18 cellular contexts compared by ENCODE assay signal in the genomic region with DNA sequence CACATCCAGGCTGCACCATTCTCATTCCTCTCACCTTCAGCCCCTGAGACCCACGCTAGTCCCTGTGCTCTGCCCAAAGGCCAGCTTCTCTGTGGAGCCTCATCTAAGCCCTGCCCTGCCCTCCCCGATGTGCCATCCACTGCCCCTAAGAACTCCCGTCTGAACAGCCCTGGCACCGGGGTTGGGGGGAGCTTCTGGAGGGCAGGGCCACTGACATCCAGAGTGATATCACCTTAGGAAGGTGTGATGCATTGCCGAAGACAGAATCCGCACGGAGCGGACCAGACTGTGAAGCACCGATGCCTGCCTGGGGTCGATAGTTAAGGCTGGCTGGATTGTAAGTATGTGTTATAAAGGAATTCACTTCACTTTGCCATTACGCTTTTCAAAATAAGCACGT.
DNase-seq lines count a peak whose midpoint lies in the region; ATAC-seq and TF ChIP-seq lines count a peak whose summit lies in the region.
"Had no signal": no experiment of that assay in that cellular context is flagged by ENCODE, and none has a peak within 500 bp of the region (broad histone marks: within the 10 kb centered on the region; RNA-seq: fewer than 3 reads in every experiment).

No MANE protein-coding gene starts in this region.

- no peaks in the 10 kb centered on the region for H3K4me1 ChIP-seq in GM23338 (ENCODE audit: insufficient read depth)
- H3K4me1 ChIP-seq: A549, BLaER1 had no signal

- TF ChIP-seq CTCF in progenitor cell of endocrine pancreas (IDR thresholded peaks at IDR 0.05; ENCODE audit: unreplicated experiment), result no peak
- TF ChIP-seq CTCF in GM23338 (conservative IDR thresholded peaks at IDR 0.05; ENCODE audit: low read depth in 2 of 2), result no peak

- no peaks in the 10 kb centered on the region for H3F3A ChIP-seq in GM23338 (replicated peaks; ENCODE audit: low read depth)

- no peaks in the 10 kb centered on the region for H4K20me1 ChIP-seq in GM23338 (replicated peaks; ENCODE audit: insufficient read depth)
- H4K20me1 ChIP-seq: BLaER1 had no signal

- DNase-seq in DMS79 treated with DMSO at 0.1 percent for 48 hours (lab: John Stamatoyannopoulos, UW) (peak; percentile 37), DMS79 (lab: John Stamatoyannopoulos, UW) (no peak), mesenteric fat pad (ENCODE audit: low spot score) (peak; percentile 81), posterior vena cava (ENCODE audit: low spot score) (peak; percentile 74), progenitor cell of endocrine pancreas (ENCODE audit: low spot score, unreplicated experiment) (no peak), GM23338 (ENCODE audit: low spot score) (no peak)
- DNase-seq: AML-193; CD4-positive, alpha-beta memory T cell; DMS153; DND-41; EL; H9 had no signal

- H3K27me3 Mint-ChIP-seq in progenitor cell of endocrine pancreas (no peaks in the 10 kb centered on the region), GM23338 (ENCODE audit: insufficient read depth, low read depth, poor library complexity) (peaks cover 11% of the 10 kb centered on the region)

- H3K36me3 Mint-ChIP-seq in progenitor cell of endocrine pancreas (ENCODE audit: insufficient read depth), result no peaks in the 10 kb centered on the region
- H3K36me3 Mint-ChIP-seq in GM23338 (ENCODE audit: low read depth), result peaks cover 55% of the 10 kb centered on the region
- H3K36me3 Mint-ChIP-seq: CD14-positive monocyte; CD4-positive, alpha-beta memory T cell had no signal

- no peak overlapping the region for H3K27ac Mint-ChIP-seq in progenitor cell of endocrine pancreas
- H3K27ac Mint-ChIP-seq in GM23338, result no peak overlapping the region
- H3K27ac Mint-ChIP-seq: CD14-positive monocyte; CD4-positive, alpha-beta memory T cell had no signal

- H3K79me2 ChIP-seq in GM23338 (replicated peaks; ENCODE audit: insufficient read depth), result no peaks in the 10 kb centered on the region

- no peak overlapping the region for H3K4me3 Mint-ChIP-seq in progenitor cell of endocrine pancreas (ENCODE audit: low read depth)
- no peak overlapping the region for H3K4me3 Mint-ChIP-seq in GM23338
- H3K4me3 Mint-ChIP-seq: CD14-positive monocyte; CD4-positive, alpha-beta memory T cell; H9 had no signal

- H2AFZ ChIP-seq in GM23338, result no peak overlapping the region

- ATAC-seq in GM23338, result no peak
- no peak for ATAC-seq in HG02642 (IDR thresholded peaks at IDR 0.05; ENCODE audit: poor library complexity, unreplicated experiment)
- ATAC-seq: A549, GM12878 had no signal

- no peaks in the 10 kb centered on the region for H3K27me3 ChIP-seq in GM23338 (ENCODE audit: insufficient read depth)
- H3K27me3 ChIP-seq: BLaER1 had no signal

- H3K27ac ChIP-seq in GM23338 (ENCODE audit: low read depth), result no peak overlapping the region
- H3K27ac ChIP-seq: 22Rv1, A549, BLaER1 had no signal

- H3K9me2 ChIP-seq in GM23338 (ENCODE audit: insufficient read depth), result no peaks in the 10 kb centered on the region

- no peaks in the 10 kb centered on the region for H3K4me1 Mint-ChIP-seq in progenitor cell of endocrine pancreas (ENCODE audit: low read depth)
- no peaks in the 10 kb centered on the region for H3K4me1 Mint-ChIP-seq in GM23338
- H3K4me1 Mint-ChIP-seq: CD14-positive monocyte; CD4-positive, alpha-beta memory T cell; H9 had no signal

- H3K36me3 ChIP-seq in GM23338 (ENCODE audit: insufficient read depth), result no peaks in the 10 kb centered on the region
- H3K36me3 ChIP-seq: BLaER1 had no signal

- H3K4me2 ChIP-seq in GM23338, result no peak overlapping the region
- H3K4me2 ChIP-seq: A549, BLaER1 had no signal

- no peak overlapping the region for H3K4me3 ChIP-seq in GM23338
- H3K4me3 ChIP-seq: A549, BLaER1, GM12878 had no signal

- H3K9me3 Mint-ChIP-seq in progenitor cell of endocrine pancreas (ENCODE audit: low read depth) (no peaks in the 10 kb centered on the region), GM23338 (peaks cover 99% of the 10 kb centered on the region)

- intact Hi-C loops in posterior vena cava (cut with DNase I), result no loop called here

TF ChIP-seq in GM23338, 12 proteins besides CTCF, POLR2A, EP300 and RAD21 (continues in another document):
- TF ChIP-seq, protein P1, sequence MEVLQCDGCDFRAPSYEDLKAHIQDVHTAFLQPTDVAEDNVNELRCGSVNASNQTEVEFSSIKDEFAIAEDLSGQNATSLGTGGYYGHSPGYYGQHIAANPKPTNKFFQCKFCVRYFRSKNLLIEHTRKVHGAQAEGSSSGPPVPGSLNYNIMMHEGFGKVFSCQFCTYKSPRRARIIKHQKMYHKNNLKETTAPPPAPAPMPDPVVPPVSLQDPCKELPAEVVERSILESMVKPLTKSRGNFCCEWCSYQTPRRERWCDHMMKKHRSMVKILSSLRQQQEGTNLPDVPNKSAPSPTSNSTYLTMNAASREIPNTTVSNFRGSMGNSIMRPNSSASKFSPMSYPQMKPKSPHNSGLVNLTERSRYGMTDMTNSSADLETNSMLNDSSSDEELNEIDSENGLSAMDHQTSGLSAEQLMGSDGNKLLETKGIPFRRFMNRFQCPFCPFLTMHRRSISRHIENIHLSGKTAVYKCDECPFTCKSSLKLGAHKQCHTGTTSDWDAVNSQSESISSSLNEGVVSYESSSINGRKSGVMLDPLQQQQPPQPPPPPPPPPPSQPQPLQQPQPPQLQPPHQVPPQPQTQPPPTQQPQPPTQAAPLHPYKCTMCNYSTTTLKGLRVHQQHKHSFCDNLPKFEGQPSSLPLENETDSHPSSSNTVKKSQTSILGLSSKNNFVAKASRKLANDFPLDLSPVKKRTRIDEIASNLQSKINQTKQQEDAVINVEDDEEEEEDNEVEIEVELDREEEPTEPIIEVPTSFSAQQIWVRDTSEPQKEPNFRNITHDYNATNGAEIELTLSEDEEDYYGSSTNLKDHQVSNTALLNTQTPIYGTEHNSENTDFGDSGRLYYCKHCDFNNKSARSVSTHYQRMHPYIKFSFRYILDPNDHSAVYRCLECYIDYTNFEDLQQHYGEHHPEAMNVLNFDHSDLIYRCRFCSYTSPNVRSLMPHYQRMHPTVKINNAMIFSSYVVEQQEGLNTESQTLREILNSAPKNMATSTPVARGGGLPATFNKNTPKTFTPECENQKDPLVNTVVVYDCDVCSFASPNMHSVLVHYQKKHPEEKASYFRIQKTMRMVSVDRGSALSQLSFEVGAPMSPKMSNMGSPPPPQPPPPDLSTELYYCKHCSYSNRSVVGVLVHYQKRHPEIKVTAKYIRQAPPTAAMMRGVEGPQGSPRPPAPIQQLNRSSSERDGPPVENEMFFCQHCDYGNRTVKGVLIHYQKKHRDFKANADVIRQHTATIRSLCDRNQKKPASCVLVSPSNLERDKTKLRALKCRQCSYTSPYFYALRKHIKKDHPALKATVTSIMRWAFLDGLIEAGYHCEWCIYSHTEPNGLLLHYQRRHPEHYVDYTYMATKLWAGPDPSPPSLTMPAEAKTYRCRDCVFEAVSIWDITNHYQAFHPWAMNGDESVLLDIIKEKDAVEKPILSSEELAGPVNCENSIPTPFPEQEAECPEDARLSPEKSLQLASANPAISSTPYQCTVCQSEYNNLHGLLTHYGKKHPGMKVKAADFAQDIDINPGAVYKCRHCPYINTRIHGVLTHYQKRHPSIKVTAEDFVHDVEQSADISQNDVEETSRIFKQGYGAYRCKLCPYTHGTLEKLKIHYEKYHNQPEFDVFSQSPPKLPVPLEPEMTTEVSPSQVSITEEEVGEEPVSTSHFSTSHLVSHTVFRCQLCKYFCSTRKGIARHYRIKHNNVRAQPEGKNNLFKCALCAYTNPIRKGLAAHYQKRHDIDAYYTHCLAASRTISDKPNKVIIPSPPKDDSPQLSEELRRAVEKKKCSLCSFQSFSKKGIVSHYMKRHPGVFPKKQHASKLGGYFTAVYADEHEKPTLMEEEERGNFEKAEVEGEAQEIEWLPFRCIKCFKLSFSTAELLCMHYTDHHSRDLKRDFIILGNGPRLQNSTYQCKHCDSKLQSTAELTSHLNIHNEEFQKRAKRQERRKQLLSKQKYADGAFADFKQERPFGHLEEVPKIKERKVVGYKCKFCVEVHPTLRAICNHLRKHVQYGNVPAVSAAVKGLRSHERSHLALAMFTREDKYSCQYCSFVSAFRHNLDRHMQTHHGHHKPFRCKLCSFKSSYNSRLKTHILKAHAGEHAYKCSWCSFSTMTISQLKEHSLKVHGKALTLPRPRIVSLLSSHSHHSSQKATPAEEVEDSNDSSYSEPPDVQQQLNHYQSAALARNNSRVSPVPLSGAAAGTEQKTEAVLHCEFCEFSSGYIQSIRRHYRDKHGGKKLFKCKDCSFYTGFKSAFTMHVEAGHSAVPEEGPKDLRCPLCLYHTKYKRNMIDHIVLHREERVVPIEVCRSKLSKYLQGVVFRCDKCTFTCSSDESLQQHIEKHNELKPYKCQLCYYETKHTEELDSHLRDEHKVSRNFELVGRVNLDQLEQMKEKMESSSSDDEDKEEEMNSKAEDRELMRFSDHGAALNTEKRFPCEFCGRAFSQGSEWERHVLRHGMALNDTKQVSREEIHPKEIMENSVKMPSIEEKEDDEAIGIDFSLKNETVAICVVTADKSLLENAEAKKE (CRISPR knock-in tag; IDR thresholded peaks at IDR 0.05), result no peak
- TF ChIP-seq REST (IDR thresholded peaks at IDR 0.05; ENCODE audit: unreplicated experiment) (no peak), ZNF331 (CRISPR knock-in tag; IDR thresholded peaks at IDR 0.05; ENCODE audit: low read depth) (no peak), CREB1 (CRISPR knock-in tag; IDR thresholded peaks at IDR 0.05; ENCODE audit: low read depth) (no peak), STAT1 (IDR thresholded peaks at IDR 0.05; ENCODE audit: unreplicated experiment) (no peak)

Comparison
In these comparisons a context has a peak if more than half of its experiments do, and no peak if none do; other contexts are left out.
1. DNase-seq: peak in DMS79 treated with DMSO at 0.1 percent for 48 hours (single experiment), mesenteric fat pad (single experiment) and posterior vena cava (single experiment); none in DMS79 (single experiment), progenitor cell of endocrine pancreas (single experiment) and GM23338 (single experiment).